2 cellular contexts compared by ENCODE assay signal in genomic region chr15:41937568-41937923, GRCh38.
TF ChIP-seq lines count a peak whose summit lies in the region.

No MANE protein-coding gene starts in this region.

TF ChIP-seq in liver, 16 proteins besides CTCF, POLR2A, EP300 and RAD21:
- TF ChIP-seq SP1 (IDR thresholded peaks at IDR 0.05): peak; percentile 6
- TF ChIP-seq NR2F2 (IDR thresholded peaks at IDR 0.05): peak; percentile 56
- TF ChIP-seq EGR1 (IDR thresholded peaks at IDR 0.05; ENCODE audit: low read depth in 2 of 2): no peak
- no peak for TF ChIP-seq YY1 (IDR thresholded peaks at IDR 0.05)
- TF ChIP-seq, protein P1, sequence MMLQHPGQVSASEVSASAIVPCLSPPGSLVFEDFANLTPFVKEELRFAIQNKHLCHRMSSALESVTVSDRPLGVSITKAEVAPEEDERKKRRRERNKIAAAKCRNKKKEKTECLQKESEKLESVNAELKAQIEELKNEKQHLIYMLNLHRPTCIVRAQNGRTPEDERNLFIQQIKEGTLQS (IDR thresholded peaks at IDR 0.05): no peak

TF ChIP-seq in HepG2, 621 proteins besides CTCF, POLR2A, EP300 and RAD21:
- no peak for TF ChIP-seq ZNF710 (CRISPR knock-in tag; IDR thresholded peaks at IDR 0.05; ENCODE audit: borderline replicate concordance)
- TF ChIP-seq ZNF33B (CRISPR knock-in tag; IDR thresholded peaks at IDR 0.05): no peak
- TF ChIP-seq ATAD3A (CRISPR knock-in tag; IDR thresholded peaks at IDR 0.05): no peak
- no peak for TF ChIP-seq ZNF883 (CRISPR knock-in tag; IDR thresholded peaks at IDR 0.05; ENCODE audit: not compliant biosample characterization)
- TF ChIP-seq IKZF5 (CRISPR knock-in tag; IDR thresholded peaks at IDR 0.05): no peak
- no peak for TF ChIP-seq MED13 (CRISPR knock-in tag; IDR thresholded peaks at IDR 0.05)
- TF ChIP-seq CEBPG (CRISPR knock-in tag; IDR thresholded peaks at IDR 0.05): no peak
- TF ChIP-seq NBN (conservative IDR thresholded peaks at IDR 0.05): no peak
- no peak for TF ChIP-seq MXD3 (CRISPR knock-in tag; IDR thresholded peaks at IDR 0.05)
- no peak for TF ChIP-seq ZNF746 (CRISPR knock-in tag; IDR thresholded peaks at IDR 0.05)
- TF ChIP-seq THAP8 (CRISPR knock-in tag; IDR thresholded peaks at IDR 0.05; ENCODE audit: borderline replicate concordance): no peak
